In the genomic region with DNA sequence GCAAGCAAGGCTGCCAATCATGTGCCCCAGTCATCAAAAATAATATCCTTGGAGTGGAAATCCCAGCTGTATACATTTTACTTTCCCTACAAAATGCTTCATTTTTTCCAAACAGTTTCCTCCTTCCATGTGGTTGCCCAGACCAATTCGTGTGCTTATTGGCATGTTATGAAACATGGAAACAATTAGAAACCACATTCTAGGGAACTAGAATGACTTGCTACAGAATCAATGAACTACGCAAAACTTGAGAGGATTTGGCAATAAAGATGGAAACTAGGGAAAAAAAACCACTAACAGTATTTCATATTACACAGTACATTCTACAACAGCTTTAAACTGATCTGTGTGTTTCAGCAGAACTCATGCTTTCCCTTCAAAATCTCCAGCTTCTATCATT, we compare ENCODE assay signal across 22 cellular contexts.
"Had no signal": no experiment of that assay in that cellular context is flagged by ENCODE, and none has a peak within 500 bp of the region (broad histone marks: within the 10 kb centered on the region; RNA-seq: fewer than 3 reads in every experiment).

No MANE protein-coding gene starts in this region.

- H3K36me3 ChIP-seq: left lung, neural progenitor cell, thyroid gland had no signal

- DNase-seq: activated CD4-positive, alpha-beta T cell treated with anti-CD3 and anti-CD28 coated beads for 1 hour; activated CD4-positive, alpha-beta T cell treated with anti-CD3 and anti-CD28 coated beads, Interleukin-2, amount 50 U/mL, for 1 hour; activated T-cell treated with anti-CD3 and anti-CD28 coated beads, Interleukin-2, amount 50 U/mL, for 1 hour; aorta; caudate nucleus; dermis blood vessel endothelial cell; effector CD8-positive, alpha-beta T cell; erythroblast; foreskin melanocyte; hippocampal formation; kidney glomerular epithelial cell; naive thymus-derived CD8-positive, alpha-beta T cell; stimulated activated CD4-positive, alpha-beta T cell treated with anti-CD3 and anti-CD28 coated beads, Interleukin-4, amount 100 ng/mL, for 24 hours; stimulated activated naive CD4-positive, alpha-beta T cell treated with Interleukin-2 at 50 U/mL for 16 hours; substantia nigra; T-cell; thyroid gland had no signal

- H3K27me3 ChIP-seq: left lung, neural progenitor cell, thyroid gland had no signal

- H3K4me3 ChIP-seq: left lung, lung, neural progenitor cell, thyroid gland had no signal

- H3K27ac ChIP-seq: left lung, neural progenitor cell, thyroid gland had no signal

- H3K4me1 ChIP-seq: left lung, thyroid gland had no signal

- H3K9me3 ChIP-seq: left lung, thyroid gland had no signal

- ATAC-seq: activated naive CD4-positive, alpha-beta T cell treated with anti-CD3 and anti-CD28 coated beads, Interleukin-2, amount 50 U/mL, for 72 hours; activated T-helper 17 cell treated with anti-CD3 and anti-CD28 coated beads, Interleukin-2, amount 50 U/mL, for 72 hours; left lung; naive thymus-derived CD8-positive, alpha-beta T cell; T-cell had no signal
